ENCODE assay signal across 1 cellular context in genomic region chr2:240303896-240304745, GRCh38.
TF ChIP-seq lines count a peak whose summit lies in the region.

No MANE protein-coding gene starts in this region.

TF ChIP-seq in IMR-90, 13 proteins besides CTCF, POLR2A, EP300 and RAD21 (continued from another document):
- TF ChIP-seq SMC3 (IDR thresholded peaks at IDR 0.05; ENCODE audit: low read depth, low read length) (no peak), FOS (IDR thresholded peaks at IDR 0.05; ENCODE audit: low read depth, low read length) (no peak), USF2 (IDR thresholded peaks at IDR 0.05; ENCODE audit: low read depth, low read length) (no peak)
TF ChIP-seq in IMR-90: peak in this region for 0.
